In genomic region chr11:119106564-119107537, GRCh38 we compare ENCODE assay signal across 8 cellular contexts. TPM values are rescaled to one million over a fixed set of nuclear protein-coding genes. Genes with fewer than 3 reads are reported as not detected.
DNase-seq lines count a peak whose midpoint lies in the region; ATAC-seq and TF ChIP-seq lines count a peak whose summit lies in the region.

Gene C2CD2L, plus strand, starts transcription at chr11:119107344. Its CDS starts 398 bp downstream, at chr11:119107742.

- H3F3A ChIP-seq in smooth muscle cell (ENCODE audit: low read depth) = peaks cover 9% of the 10 kb centered on the region

- H3K27me3 Mint-ChIP-seq in immature natural killer cell (ENCODE audit: low read depth in 3 of 3) = peaks cover 0 to 2% (median 2%) of the 10 kb centered on the region in 3 donors

- peaks cover 44 to 53% of the 10 kb centered on the region in 2 donors for H3K4me1 Mint-ChIP-seq in immature natural killer cell

- H3K4me2 ChIP-seq in mammary epithelial cell (ENCODE audit: insufficient read depth, low read depth, low read length) (peak within 1 kb of the TSS; percentile 91), smooth muscle cell (peak within 1 kb of the TSS; percentile 95)

- H3K9me3 ChIP-seq in A673 (ENCODE audit: low read depth, low read length, poor library complexity, severe bottlenecking) (no peaks in the 10 kb centered on the region), WERI-Rb-1 (ENCODE audit: severe bottlenecking) (no peaks in the 10 kb centered on the region), mammary epithelial cell (replicated peaks; ENCODE audit: insufficient read depth, low read length) (no peaks in the 10 kb centered on the region), smooth muscle cell (replicated peaks; ENCODE audit: low read depth) (no peaks in the 10 kb centered on the region)

- POLR2A ChIA-PET in A673 (lab: Charles Lee; ENCODE audit: low non-redundant PET) = interaction anchor here (0.6 kb wide), 2 partner anchors 23 to 63 kb away, joined by 3 to 13 read pairs; no protein-coding TSS in a partner anchor

- H3K4me1 ChIP-seq in A673 (ENCODE audit: insufficient read depth, low read length, poor library complexity, severe bottlenecking) (peaks cover 27% of the 10 kb centered on the region), mammary epithelial cell (ENCODE audit: insufficient read depth, low read length) (peaks cover 20% of the 10 kb centered on the region), smooth muscle cell (ENCODE audit: low read depth) (peaks cover 14% of the 10 kb centered on the region)

- dilution Hi-C loops in mammary epithelial cell (cut with HindIII; ENCODE audit: low sequenced_read_pairs) = loop anchor here (25.0 kb wide), 1 partner anchor 605 kb away; no protein-coding TSS in a partner anchor

- CTCF ChIA-PET in A673 (lab: Charles Lee) = interaction anchor here (0.6 kb wide), 1 partner anchor 22 kb away, joined by 12 read pairs; no protein-coding TSS in a partner anchor
- CTCF ChIA-PET in mammary epithelial cell (lab: Charles Lee; ENCODE audit: low non-redundant PET) = no interaction called here

- H3K36me3 ChIP-seq in A673 (ENCODE audit: insufficient read depth, low read length, poor library complexity, severe bottlenecking) (peaks cover 10% of the 10 kb centered on the region), WERI-Rb-1 (peaks cover 13% of the 10 kb centered on the region), mammary epithelial cell (ENCODE audit: insufficient read depth, low read length) (no peaks in the 10 kb centered on the region), smooth muscle cell (ENCODE audit: low read depth) (no peaks in the 10 kb centered on the region)

- in situ Hi-C loops in mammary epithelial cell (cut with MboI; ENCODE audit: low sequenced_read_pairs in 2 of 2) = no loop called here

- WGBS in mammary epithelial cell (ENCODE audit: low coverage, missing lambda C conversion rate) = 8% methylated on average over 18 of the region's 49 CpGs
- WGBS in smooth muscle cell (ENCODE audit: low lambda C conversion rate) = 4% methylated on average over 42 of the region's 49 CpGs

- peak within 1 kb of the TSS; percentile 97 for H3K4me3 ChIP-seq in A673 (ENCODE audit: low read depth, low read length, poor library complexity, severe bottlenecking)
- peak within 1 kb of the TSS; percentile 68 for H3K4me3 ChIP-seq in WERI-Rb-1 (ENCODE audit: low read depth, low read length)
- H3K4me3 ChIP-seq in mammary epithelial cell (replicated peaks in 1 of 3; ENCODE audit: insufficient read depth in 1 of 3, low read depth in 2 of 3, low read length in 3 of 3) = peak within 1 kb of the TSS; percentile 71 to 85 (median 78)
- H3K4me3 ChIP-seq in smooth muscle cell = peak within 1 kb of the TSS; percentile 85

- no peaks in the 10 kb centered on the region for H3K9me3 Mint-ChIP-seq in immature natural killer cell

- H2AFZ ChIP-seq in mammary epithelial cell (ENCODE audit: low read depth, low read length) (peak within 1 kb of the TSS; percentile 85), smooth muscle cell (ENCODE audit: low read depth) (peak within 1 kb of the TSS; percentile 88)

- ATAC-seq in GM18861 (IDR thresholded peaks at IDR 0.05; ENCODE audit: unreplicated experiment) = peak; percentile 53
- ATAC-seq in HG03103 (IDR thresholded peaks at IDR 0.05; ENCODE audit: low read depth, unreplicated experiment) = peak; percentile 74

- H3K4me3 Mint-ChIP-seq in immature natural killer cell = peak within 1 kb of the TSS; percentile 88 to 95 (median 90)

- H3K79me2 ChIP-seq in mammary epithelial cell (ENCODE audit: insufficient read depth, low read length) (peaks cover 24% of the 10 kb centered on the region), smooth muscle cell (ENCODE audit: low read depth) (no peaks in the 10 kb centered on the region)

- intact Hi-C loops in A673 (cut with micrococcal nuclease; ENCODE audit: unreplicated experiment) = no loop called here
- intact Hi-C loops in mammary epithelial cell (cut with micrococcal nuclease) = loop anchor here (10.0 kb wide), 2 partner anchors 368 to 588 kb away; no protein-coding TSS in a partner anchor

- H3K9ac ChIP-seq in mammary epithelial cell (ENCODE audit: insufficient read depth, low read length) (peak within 1 kb of the TSS; percentile 69), smooth muscle cell (ENCODE audit: low read depth) (peak within 1 kb of the TSS; percentile 87)

- peak within 1 kb of the TSS; percentile 84 for H3K27ac ChIP-seq in A673 (ENCODE audit: low read depth, low read length, poor library complexity, severe bottlenecking)
- H3K27ac ChIP-seq in WERI-Rb-1 = peak within 1 kb of the TSS; percentile 72
- H3K27ac ChIP-seq in mammary epithelial cell (ENCODE audit: insufficient read depth, low read depth, low read length) = peak within 1 kb of the TSS; percentile 64
- H3K27ac ChIP-seq in smooth muscle cell (ENCODE audit: low read depth) = peak within 1 kb of the TSS; percentile 63

- H3K27me3 ChIP-seq in A673 (replicated peaks; ENCODE audit: insufficient read depth, low read depth, low read length, poor library complexity) = no peaks in the 10 kb centered on the region
- no peaks in the 10 kb centered on the region for H3K27me3 ChIP-seq in WERI-Rb-1 (ENCODE audit: insufficient read depth, low read depth, severe bottlenecking)
- no peaks in the 10 kb centered on the region for H3K27me3 ChIP-seq in mammary epithelial cell (ENCODE audit: insufficient read depth, low read length)
- H3K27me3 ChIP-seq in smooth muscle cell (ENCODE audit: low read depth) = no peaks in the 10 kb centered on the region

- BruUV-seq in A673 (replicated peaks; lab: Mats Ljungman, UMichigan) = no TSS peak
- TSS peak; percentile 62 for BruUV-seq in mammary epithelial cell (replicated peaks; lab: Mats Ljungman, UMichigan)

- H3K36me3 Mint-ChIP-seq in immature natural killer cell = peaks cover 3 to 6% (median 5%) of the 10 kb centered on the region in 3 donors

- H4K20me1 ChIP-seq in mammary epithelial cell (ENCODE audit: insufficient read depth, low read length) = no peaks in the 10 kb centered on the region
- peaks cover 8% of the 10 kb centered on the region for H4K20me1 ChIP-seq in smooth muscle cell (ENCODE audit: low read depth)

- peak within 1 kb of the TSS; percentile 80 to 95 (median 91) for H3K27ac Mint-ChIP-seq in immature natural killer cell

- peak; percentile 97 for DNase-seq in A673 (ENCODE audit: low spot score)
- DNase-seq in NCI-H2196 treated with DMSO at 0.1 percent for 48 hours (lab: John Stamatoyannopoulos, UW; ENCODE audit: unreplicated experiment) = peak; percentile 80
- DNase-seq in WERI-Rb-1 = peak; percentile 90
- DNase-seq in mammary epithelial cell = peak; percentile 86
- DNase-seq in immature natural killer cell = peak; percentile 81 to 84 (median 84)
- DNase-seq in smooth muscle cell (lab: John Stamatoyannopoulos, UW; ENCODE audit: unreplicated experiment) = peak; percentile 72

- TF ChIP-seq CTCF in A673 (conservative IDR thresholded peaks at IDR 0.05; ENCODE audit: low read depth, low read length) (no peak), WERI-Rb-1 (IDR thresholded peaks at IDR 0.05; ENCODE audit: low read depth, low read length) (no peak), mammary epithelial cell (conservative IDR thresholded peaks at IDR 0.05 in 1 of 2, IDR thresholded peaks at IDR 0.05 in 1 of 2; ENCODE audit: extremely low read depth in 1 of 2, insufficient read depth in 1 of 2, low read depth in 1 of 2, low read length in 2 of 2) (no peak), smooth muscle cell (IDR thresholded peaks at IDR 0.05; ENCODE audit: borderline replicate concordance, insufficient read depth, poor library complexity, severe bottlenecking) (no peak)

RNA-seq across cellular contexts. Expression of gene C2CD2L, which starts in this region (rescaled TPM):
- total RNA-seq in A673 (2021) (17.1 and 17.8 TPM in 2 replicates), mammary epithelial cell (1 to 10 TPM; 3.2 to 7.2 TPM), smooth muscle cell (4.8 and 10.6 TPM in 2 replicates)
- polyA plus RNA-seq in mammary epithelial cell (4.9 TPM), immature natural killer cell (1 to 10 TPM; 1.0 to 7.7 (median 2.6) TPM), smooth muscle cell (7.2 and 9.2 TPM in 2 replicates)
- polyA minus RNA-seq in mammary epithelial cell = 17.8 TPM

Comparison
In these comparisons a context has a peak if more than half of its experiments do, and no peak if none do; other contexts are left out.
1. Peak in every context shown above with its lines: DNase-seq, ATAC-seq, H3K4me3 ChIP-seq and H3K27ac ChIP-seq.